8 cellular contexts compared by ENCODE assay signal in genomic region chr4:158811704-158812103, GRCh38. TPM values are rescaled to one million over a fixed set of nuclear protein-coding genes. Genes with fewer than 3 reads are reported as not detected.
DNase-seq lines count a peak whose midpoint lies in the region; ATAC-seq and TF ChIP-seq lines count a peak whose summit lies in the region.

No MANE protein-coding gene starts in this region.

- H3K4me3 Mint-ChIP-seq in activated naive CD4-positive, alpha-beta T cell treated with anti-CD3 and anti-CD28 coated beads, Interleukin-2, amount 50 U/mL, for 24 hours = peak overlapping the region; percentile 68

- peaks cover 30% of the 10 kb centered on the region for H3K4me1 ChIP-seq in DOHH2 (ENCODE audit: control insufficient read depth, low read length)
- peaks cover 0 to 69% (median 17%) of the 10 kb centered on the region in 4 donors for H3K4me1 ChIP-seq in right lobe of liver

- H3F3A ChIP-seq in DOHH2 (ENCODE audit: control insufficient read depth, insufficient read depth) = no peaks in the 10 kb centered on the region

- H3K9me3 Mint-ChIP-seq in activated naive CD4-positive, alpha-beta T cell treated with anti-CD3 and anti-CD28 coated beads, Interleukin-2, amount 50 U/mL, for 24 hours = no peaks in the 10 kb centered on the region

- H3K9me3 ChIP-seq in DOHH2 (ENCODE audit: control insufficient read depth, insufficient read depth, low read length) (no peaks in the 10 kb centered on the region), right lobe of liver (no peaks in the 10 kb centered on the region)

- H3K4me1 Mint-ChIP-seq in activated naive CD4-positive, alpha-beta T cell treated with anti-CD3 and anti-CD28 coated beads, Interleukin-2, amount 50 U/mL, for 24 hours = peaks cover 49% of the 10 kb centered on the region

- H3K27me3 Mint-ChIP-seq in activated naive CD4-positive, alpha-beta T cell treated with anti-CD3 and anti-CD28 coated beads, Interleukin-2, amount 50 U/mL, for 24 hours = no peaks in the 10 kb centered on the region

- intact Hi-C loops in right lobe of liver (cut with DNase I) = no loop called here

- no peaks in the 10 kb centered on the region for H3K36me3 Mint-ChIP-seq in activated naive CD4-positive, alpha-beta T cell treated with anti-CD3 and anti-CD28 coated beads, Interleukin-2, amount 50 U/mL, for 24 hours

- ATAC-seq in HG03175 (IDR thresholded peaks at IDR 0.05; ENCODE audit: unreplicated experiment) = peak; percentile 22
- ATAC-seq in right lobe of liver = peak; percentile 10 to 22 (median 18)
- ATAC-seq in HG03095 (IDR thresholded peaks at IDR 0.05; ENCODE audit: unreplicated experiment) = no peak

- H4K20me1 ChIP-seq in DOHH2 (ENCODE audit: control insufficient read depth, insufficient read depth, low read depth, low read length) = no peaks in the 10 kb centered on the region

- H3K36me3 ChIP-seq in DOHH2 (ENCODE audit: control insufficient read depth, low read length) (no peaks in the 10 kb centered on the region), right lobe of liver (no peaks in the 10 kb centered on the region)

- no peaks in the 10 kb centered on the region for H3K79me2 ChIP-seq in DOHH2 (ENCODE audit: control insufficient read depth, low read length)

- 30% methylated on average over 6 of the region's 6 CpGs for WGBS in right lobe of liver (ENCODE audit: insufficient coverage, low coverage, low lambda C conversion rate, missing lambda C conversion rate)

- H3K9me2 ChIP-seq in DOHH2 (replicated peaks; ENCODE audit: control insufficient read depth, low read length) = no peaks in the 10 kb centered on the region

- peak overlapping the region; percentile 15 for H3K4me2 ChIP-seq in DOHH2 (ENCODE audit: low read length)

- peak overlapping the region; percentile 95 for H3K27ac Mint-ChIP-seq in activated naive CD4-positive, alpha-beta T cell treated with anti-CD3 and anti-CD28 coated beads, Interleukin-2, amount 50 U/mL, for 24 hours

- H3K27ac ChIP-seq in DOHH2 (ENCODE audit: low read depth, low read length) = no peak overlapping the region
- peak overlapping the region; percentile 0 to 62 (median 44) for H3K27ac ChIP-seq in right lobe of liver

- DNase-seq in right lobe of liver = no peak
- no peak for DNase-seq in GM20000 (ENCODE audit: low spot score)
- no peak for DNase-seq in stimulated activated CD4-positive, alpha-beta T cell treated with anti-CD3 and anti-CD28 coated beads, Interleukin-2, amount 100 ng/mL, for 48 hours
- no peak for DNase-seq in NCI-H2227 treated with DMSO at 0.1 percent for 48 hours (lab: John Stamatoyannopoulos, UW)

- H3K27me3 ChIP-seq in DOHH2 (ENCODE audit: control insufficient read depth, low read length) (no peaks in the 10 kb centered on the region; the same call in 1 of the 2 replicates), right lobe of liver (no peaks in the 10 kb centered on the region)

- no peak for TF ChIP-seq POLR2A in right lobe of liver (IDR thresholded peaks at IDR 0.05)

- H3K4me3 ChIP-seq in DOHH2 (ENCODE audit: low read length) (no peak overlapping the region), right lobe of liver (no peak overlapping the region)

- TF ChIP-seq CTCF in DOHH2 (IDR thresholded peaks at IDR 0.05; ENCODE audit: low read depth, low read length, poor library complexity, severe bottlenecking) (no peak), right lobe of liver (IDR thresholded peaks at IDR 0.05) (peak in 1 of 4 donors; percentile 8), GM20000 (IDR thresholded peaks at IDR 0.05; ENCODE audit: extremely low read depth, missing control alignments) (no peak)

RNA-seq across cellular contexts. Expression of gene FNIP2, which starts 42.9 kb away (rescaled TPM):
- 10 to 100 TPM; 34.2 to 67.4 (median 37.8) TPM for total RNA-seq in right lobe of liver
